8 cellular contexts compared by ENCODE assay signal in the genomic region with DNA sequence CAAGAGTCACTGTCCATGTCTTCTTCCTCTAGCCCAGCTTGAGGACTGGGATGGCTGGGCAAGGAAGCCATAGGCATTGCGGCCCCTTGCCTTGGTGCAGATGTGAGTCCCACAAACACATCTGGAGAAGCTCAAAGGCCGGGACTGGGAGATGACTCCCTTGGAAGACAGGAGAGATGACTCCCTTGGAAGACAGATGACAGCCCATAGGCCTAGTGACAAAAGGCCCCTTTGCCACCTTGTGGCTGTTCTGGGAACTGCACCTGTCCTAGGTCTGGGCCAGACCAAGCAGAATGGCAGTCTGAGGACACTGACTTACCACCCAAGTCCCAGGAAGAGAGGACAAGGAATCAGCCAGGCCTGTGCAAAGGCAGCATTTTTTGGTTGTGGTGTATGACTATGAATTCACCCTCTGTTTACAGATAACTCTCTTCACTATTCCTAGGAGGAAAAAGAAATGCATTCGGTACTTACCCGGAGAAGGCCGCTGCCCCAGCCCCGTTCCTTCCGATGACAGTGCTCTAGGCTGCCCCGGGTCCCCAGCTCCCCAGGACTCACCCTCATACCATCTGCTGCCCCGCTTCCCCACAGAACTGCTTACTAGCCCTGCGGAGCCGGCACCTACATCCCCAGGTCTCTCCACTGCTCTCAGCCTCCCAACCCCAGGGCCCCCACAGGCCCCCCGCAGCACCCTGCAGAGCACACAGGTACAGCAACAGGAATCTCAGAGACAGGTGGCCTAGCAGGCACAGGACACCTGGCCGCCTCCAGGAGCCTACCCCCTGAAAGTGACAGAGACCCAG. TPM values are rescaled to one million over a fixed set of nuclear protein-coding genes. Genes with fewer than 3 reads are reported as not detected.
A peak's percentile ranks its signal among the peaks of the same experiment; 100 is the strongest.
DNase-seq lines count a peak whose midpoint lies in the region; ATAC-seq and TF ChIP-seq lines count a peak whose summit lies in the region.

No MANE protein-coding gene starts in this region.

- peaks cover 4 to 66% (median 24%) of the 10 kb centered on the region in 4 donors for H3K4me1 Mint-ChIP-seq in CD4-positive, CD25-positive, alpha-beta regulatory T cell
- peaks cover 29% of the 10 kb centered on the region for H3K4me1 Mint-ChIP-seq in activated naive CD8-positive, alpha-beta T cell treated with anti-CD3 and anti-CD28 coated beads, Interleukin-2, amount 10 ng/mL, durations not matched to agents 7 days and 5 days

- 85 to 89% (median 88%) methylated on average over 12 to 13 of the region's 13 CpGs for WGBS in heart left ventricle, 4 donors

- DNase-seq in CD4-positive, CD25-positive, alpha-beta regulatory T cell: peak; percentile 69 to 79 (median 78)
- DNase-seq in GM19238 (ENCODE audit: insufficient read length, low spot score): peak; percentile 44
- peak; percentile 89 for DNase-seq in Karpas-422
- DNase-seq in T follicular helper cell (ENCODE audit: low read depth): peak; percentile 77
- peak; percentile 85 for DNase-seq in activated naive CD8-positive, alpha-beta T cell treated with anti-CD3 and anti-CD28 coated beads, Interleukin-2, amount 10 ng/mL, durations not matched to agents 7 days and 5 days
- DNase-seq in heart left ventricle: peak in 4 of 5 donors; percentile 68 to 74 (median 71)
- DNase-seq in pulmonary artery endothelial cell (ENCODE audit: low read depth, low spot score): peak; percentile 26

- no peak for TF ChIP-seq POLR2A in heart left ventricle (IDR thresholded peaks at IDR 0.05)

- peak; percentile 87 to 98 (median 94) for TF ChIP-seq CTCF in heart left ventricle (IDR thresholded peaks at IDR 0.05)

- ATAC-seq in CD4-positive, CD25-positive, alpha-beta regulatory T cell (ENCODE audit: low read depth in 2 of 2): peak; percentile 73 to 81
- ATAC-seq in activated naive CD8-positive, alpha-beta T cell treated with anti-CD3 and anti-CD28 coated beads, Interleukin-2, amount 10 ng/mL, durations not matched to agents 7 days and 5 days (ENCODE audit: low read depth): peak; percentile 75
- ATAC-seq in heart left ventricle: peak; percentile 55 to 88 (median 80)
- ATAC-seq in HG02970 (IDR thresholded peaks at IDR 0.05; ENCODE audit: low FRiP score, unreplicated experiment): no peak

- POLR2A ChIA-PET in activated naive CD8-positive, alpha-beta T cell treated with anti-CD3 and anti-CD28 coated beads, Interleukin-2, amount 10 ng/mL, durations not matched to agents 7 days and 5 days (lab: Charles Lee): interaction anchor here (0.6 to 1.1 kb wide), 4 partner anchors 14 to 1649 kb away, joined by 3 to 4 read pairs (median 3); a partner anchor contains a TSS

- no peaks in the 10 kb centered on the region for H3K27me3 Mint-ChIP-seq in CD4-positive, CD25-positive, alpha-beta regulatory T cell
- H3K27me3 Mint-ChIP-seq in activated naive CD8-positive, alpha-beta T cell treated with anti-CD3 and anti-CD28 coated beads, Interleukin-2, amount 10 ng/mL, durations not matched to agents 7 days and 5 days: no peaks in the 10 kb centered on the region

- peak overlapping the region in 2 of 4 donors; percentile 7 to 12 for H3K4me3 Mint-ChIP-seq in CD4-positive, CD25-positive, alpha-beta regulatory T cell
- H3K4me3 Mint-ChIP-seq in activated naive CD8-positive, alpha-beta T cell treated with anti-CD3 and anti-CD28 coated beads, Interleukin-2, amount 10 ng/mL, durations not matched to agents 7 days and 5 days: no peak overlapping the region

- H2AFZ ChIP-seq in Karpas-422 (ENCODE audit: low read length): no peak overlapping the region

- no peak overlapping the region for H3K4me3 ChIP-seq in CD4-positive, CD25-positive, alpha-beta regulatory T cell (ENCODE audit: low read depth, low read length)
- H3K4me3 ChIP-seq in Karpas-422 (ENCODE audit: low read length) (no peak overlapping the region), heart left ventricle (no peak overlapping the region)

- intact Hi-C loops in heart left ventricle (cut with DNase I): loop anchor here in 6 of 10 donors (1.0 to 5.0 kb wide), 6 partner anchors 43 to 107 kb away; no protein-coding TSS in a partner anchor

- no peaks in the 10 kb centered on the region for H3K27me3 ChIP-seq in CD4-positive, CD25-positive, alpha-beta regulatory T cell (ENCODE audit: control insufficient read depth, insufficient read depth, low read length)
- H3K27me3 ChIP-seq in Karpas-422 (ENCODE audit: low read length): no peaks in the 10 kb centered on the region
- H3K27me3 ChIP-seq in heart left ventricle: no peaks in the 10 kb centered on the region

- peaks cover 56% of the 10 kb centered on the region for H3K36me3 Mint-ChIP-seq in CD4-positive, CD25-positive, alpha-beta regulatory T cell
- H3K36me3 Mint-ChIP-seq in activated naive CD8-positive, alpha-beta T cell treated with anti-CD3 and anti-CD28 coated beads, Interleukin-2, amount 10 ng/mL, durations not matched to agents 7 days and 5 days: peaks cover 29% of the 10 kb centered on the region

- H3K9me3 Mint-ChIP-seq in CD4-positive, CD25-positive, alpha-beta regulatory T cell: no peaks in the 10 kb centered on the region
- H3K9me3 Mint-ChIP-seq in activated naive CD8-positive, alpha-beta T cell treated with anti-CD3 and anti-CD28 coated beads, Interleukin-2, amount 10 ng/mL, durations not matched to agents 7 days and 5 days: no peaks in the 10 kb centered on the region

- no peaks in the 10 kb centered on the region for H3K9me3 ChIP-seq in CD4-positive, CD25-positive, alpha-beta regulatory T cell (ENCODE audit: control insufficient read depth in 2 of 2, low read length in 2 of 2)
- H3K9me3 ChIP-seq in Karpas-422 (ENCODE audit: low read length): no peaks in the 10 kb centered on the region
- H3K9me3 ChIP-seq in heart left ventricle: no peaks in the 10 kb centered on the region

- H3K27ac Mint-ChIP-seq in CD4-positive, CD25-positive, alpha-beta regulatory T cell: peak overlapping the region; percentile 47 to 92 (median 79)
- H3K27ac Mint-ChIP-seq in activated naive CD8-positive, alpha-beta T cell treated with anti-CD3 and anti-CD28 coated beads, Interleukin-2, amount 10 ng/mL, durations not matched to agents 7 days and 5 days: peak overlapping the region; percentile 68

- no peak overlapping the region for H3K27ac ChIP-seq in CD4-positive, CD25-positive, alpha-beta regulatory T cell (ENCODE audit: insufficient read depth, low read length, poor library complexity, severe bottlenecking)
- H3K27ac ChIP-seq in Karpas-422 (ENCODE audit: low read length) (no peak overlapping the region), heart left ventricle (no peak overlapping the region)

- H3K4me2 ChIP-seq in Karpas-422 (ENCODE audit: low read depth, low read length, poor library complexity, severe bottlenecking): no peak overlapping the region

- peaks cover 17% of the 10 kb centered on the region for H3K4me1 ChIP-seq in CD4-positive, CD25-positive, alpha-beta regulatory T cell (ENCODE audit: control insufficient read depth, insufficient read depth, low read length, poor library complexity, severe bottlenecking)
- H3K4me1 ChIP-seq in Karpas-422 (ENCODE audit: low read length): no peaks in the 10 kb centered on the region
- peaks cover 0 to 38% (median 20%) of the 10 kb centered on the region in 12 donors for H3K4me1 ChIP-seq in heart left ventricle

- peaks cover 55% of the 10 kb centered on the region for H3K79me2 ChIP-seq in Karpas-422 (ENCODE audit: low read length)

- H3K9ac ChIP-seq in Karpas-422 (ENCODE audit: low read length): no peak overlapping the region

- no peaks in the 10 kb centered on the region for H3K9me2 ChIP-seq in Karpas-422 (replicated peaks; ENCODE audit: insufficient read depth, low read length)

- H3K36me3 ChIP-seq in CD4-positive, CD25-positive, alpha-beta regulatory T cell (ENCODE audit: control insufficient read depth, insufficient read depth, low read length): peaks cover 76% of the 10 kb centered on the region
- H3K36me3 ChIP-seq in Karpas-422 (ENCODE audit: insufficient read depth, low read length) (peaks cover 23% of the 10 kb centered on the region; the same call in 1 of the 2 replicates), heart left ventricle (peaks cover 0 to 95% (median 74%) of the 10 kb centered on the region in 9 donors)

- peaks cover 45% of the 10 kb centered on the region for H4K20me1 ChIP-seq in Karpas-422 (ENCODE audit: insufficient read depth, low read depth, low read length)

RNA-seq across cellular contexts. Expression of a gene that starts 30.8 kb away (rescaled TPM):
- 310 TPM for total RNA-seq in CD4-positive, CD25-positive, alpha-beta regulatory T cell
- polyA plus RNA-seq in CD4-positive, CD25-positive, alpha-beta regulatory T cell: 1,000 to 10,000 TPM; 1,181 to 1,272 (median 1,236) TPM
- total RNA-seq in Karpas-422 (2014; rRNA removed; shearing (Covaris generic); ENCODE audit: low replicate concordance): 208 and 210 TPM in 2 replicates
- total RNA-seq in activated naive CD8-positive, alpha-beta T cell treated with anti-CD3 and anti-CD28 coated beads, Interleukin-2, amount 10 ng/mL, durations not matched to agents 7 days and 5 days: 100 to 1,000 TPM; 193 to 206 TPM
- total RNA-seq in heart left ventricle: 100 to 1,000 TPM; 290 to 533 (median 459) TPM
- 1,000 to 10,000 TPM in 1 of 2 donors, 100 to 1,000 TPM in 1; 175 to 1,085 TPM for polyA plus RNA-seq in heart left ventricle
- 248 and 304 TPM in 2 replicates for total RNA-seq in pulmonary artery endothelial cell

RNA-seq across cellular contexts. Expression of a gene that starts 31.5 kb away (rescaled TPM):
- 234 TPM for total RNA-seq in CD4-positive, CD25-positive, alpha-beta regulatory T cell
- 100 to 1,000 TPM in 1 of 4 donors, 10 to 100 TPM in 3; 55.4 to 118 (median 79.9) TPM for polyA plus RNA-seq in CD4-positive, CD25-positive, alpha-beta regulatory T cell
- total RNA-seq in Karpas-422 (2014; rRNA removed; shearing (Covaris generic); ENCODE audit: low replicate concordance): not detected in 2 replicates
- 100 to 1,000 TPM; 283 to 315 TPM for total RNA-seq in activated naive CD8-positive, alpha-beta T cell treated with anti-CD3 and anti-CD28 coated beads, Interleukin-2, amount 10 ng/mL, durations not matched to agents 7 days and 5 days
- 1 to 10 TPM in 8 of 9 donors, under 1 TPM in 1; 0.79 to 5.2 (median 2.6) TPM for total RNA-seq in heart left ventricle
- 1 to 10 TPM; 1.6 to 1.9 TPM for polyA plus RNA-seq in heart left ventricle
- total RNA-seq in pulmonary artery endothelial cell: 0.07 and 0.26 TPM in 2 replicates

Comparison
In these comparisons a context has a peak if more than half of its experiments do, and no peak if none do; other contexts are left out.
1. DNase-seq: peak in every context shown above with its lines; median percentile 89 in Karpas-422; 85 in activated naive CD8-positive, alpha-beta T cell treated with anti-CD3 and anti-CD28 coated beads, Interleukin-2, amount 10 ng/mL, durations not matched to agents 7 days and 5 days; 78 in CD4-positive, CD25-positive, alpha-beta regulatory T cell; 77 in T follicular helper cell; 71 in heart left ventricle; 44 in GM19238; 26 in pulmonary artery endothelial cell.
2. RNA of a gene that starts 31.5 kb away (total RNA-seq): 283 to 315 TPM in activated naive CD8-positive, alpha-beta T cell treated with anti-CD3 and anti-CD28 coated beads, Interleukin-2, amount 10 ng/mL, durations not matched to agents 7 days and 5 days and 234 TPM in CD4-positive, CD25-positive, alpha-beta regulatory T cell (single experiment); 0.79 to 5.2 TPM in heart left ventricle, 0.07 to 0.26 TPM in pulmonary artery endothelial cell and not detected in Karpas-422; every median in the first group is over 10 times any median in the second.